Comparison of ENCODE assay signal across 9 cellular contexts in genomic region chr16:9072806-9073341, GRCh38. TPM values are rescaled to one million over a fixed set of nuclear protein-coding genes. Genes with fewer than 3 reads are reported as not detected.
A peak's percentile ranks its signal among the peaks of the same experiment; 100 is the strongest.
DNase-seq lines count a peak whose midpoint lies in the region; ATAC-seq lines count a peak whose summit lies in the region.
"Had no signal": no experiment of that assay in that cellular context is flagged by ENCODE, and none has a peak within 500 bp of the region (broad histone marks: within the 10 kb centered on the region; RNA-seq: fewer than 3 reads in every experiment).

No MANE protein-coding gene starts in this region.

- peaks cover 2% of the 10 kb centered on the region for H3K79me2 ChIP-seq in trophoblast cell (ENCODE audit: control insufficient read depth, insufficient read depth, low read length, poor library complexity)

- WGBS in trophoblast cell (ENCODE audit: extremely low coverage, insufficient coverage, insufficient read length) = no CpG with 5 or more reads among the region's 6 CpGs

- H2BK12ac ChIP-seq in trophoblast cell (ENCODE audit: low read length) = no peak overlapping the region

- peak overlapping the region; percentile 24 for H3K4me3 Mint-ChIP-seq in activated CD8-positive, alpha-beta memory T cell treated with anti-CD3 and anti-CD28 coated beads, Interleukin-2, amount 10 ng/mL, durations not matched to agents 7 days and 5 days

- H3K27ac Mint-ChIP-seq in activated CD8-positive, alpha-beta memory T cell treated with anti-CD3 and anti-CD28 coated beads, Interleukin-2, amount 10 ng/mL, durations not matched to agents 7 days and 5 days = peak overlapping the region; percentile 91

- H3K27me3 Mint-ChIP-seq in activated CD8-positive, alpha-beta memory T cell treated with anti-CD3 and anti-CD28 coated beads, Interleukin-2, amount 10 ng/mL, durations not matched to agents 7 days and 5 days = no peaks in the 10 kb centered on the region

- H3K4me1 Mint-ChIP-seq in activated CD8-positive, alpha-beta memory T cell treated with anti-CD3 and anti-CD28 coated beads, Interleukin-2, amount 10 ng/mL, durations not matched to agents 7 days and 5 days = peaks cover 41% of the 10 kb centered on the region

- H3K9me3 Mint-ChIP-seq in activated CD8-positive, alpha-beta memory T cell treated with anti-CD3 and anti-CD28 coated beads, Interleukin-2, amount 10 ng/mL, durations not matched to agents 7 days and 5 days (ENCODE audit: low read depth) = peaks cover 5% of the 10 kb centered on the region

- no peak overlapping the region for H2BK5ac ChIP-seq in trophoblast cell (ENCODE audit: low read depth, low read length, poor library complexity)

- H2AK5ac ChIP-seq in trophoblast cell (ENCODE audit: low read length) = no peak overlapping the region

- H4K8ac ChIP-seq in trophoblast cell (ENCODE audit: low read depth, low read length) = no peak overlapping the region

- H3K4me1 ChIP-seq in trophoblast cell (ENCODE audit: control insufficient read depth in 1 of 2, insufficient read depth in 2 of 2, low read length in 2 of 2) = peaks cover 12 to 18% of the 10 kb centered on the region in 2 experiments
- H3K4me1 ChIP-seq: pancreas had no signal

- no peaks in the 10 kb centered on the region for H3K9me3 ChIP-seq in trophoblast cell (ENCODE audit: insufficient read depth, low read depth, low read length)
- H3K9me3 ChIP-seq: pancreas had no signal

- no peak overlapping the region for H3K14ac ChIP-seq in trophoblast cell (ENCODE audit: low read length)

- H2BK120ac ChIP-seq in trophoblast cell (ENCODE audit: insufficient read depth, low read length, poor library complexity) = peak overlapping the region; percentile 24

- no peak overlapping the region for H3K4ac ChIP-seq in trophoblast cell (ENCODE audit: low read depth, low read length)

- no peak overlapping the region for H4K91ac ChIP-seq in trophoblast cell (ENCODE audit: low read depth, low read length)

- CTCF ChIA-PET in activated CD8-positive, alpha-beta memory T cell treated with anti-CD3 and anti-CD28 coated beads, Interleukin-2, amount 10 ng/mL, durations not matched to agents 7 days and 5 days (lab: Charles Lee) = interaction anchor here (0.7 to 2.6 kb wide), 3 partner anchors 18 to 64 kb away, joined by 3 to 10 read pairs (median 4); partner anchors contain the start of gene HAPSTR1

- no peaks in the 10 kb centered on the region for H3K27me3 ChIP-seq in trophoblast cell (ENCODE audit: insufficient read depth, low read length)
- H3K27me3 ChIP-seq: pancreas had no signal

- H4K12ac ChIP-seq in trophoblast cell (ENCODE audit: low read depth, low read length) = no peak overlapping the region

- no peak overlapping the region for H2AFZ ChIP-seq in trophoblast cell (ENCODE audit: insufficient read depth, low read length, poor library complexity)

- peak; percentile 13 for DNase-seq in NCI-H748 (lab: John Stamatoyannopoulos, UW; ENCODE audit: unreplicated experiment)
- DNase-seq in NCI-H748 treated with DMSO at 0.1 percent for 48 hours (lab: John Stamatoyannopoulos, UW) = no peak
- DNase-seq in activated CD8-positive, alpha-beta memory T cell treated with anti-CD3 and anti-CD28 coated beads, Interleukin-2, amount 10 ng/mL, durations not matched to agents 7 days and 5 days = peak; percentile 62
- DNase-seq in trophoblast cell = peak; percentile 77 to 94
- DNase-seq in HuH-7.5 (ENCODE audit: low spot score) = no peak
- no peak for DNase-seq in NCI-H82 (lab: John Stamatoyannopoulos, UW)
- DNase-seq in DMS153 treated with DMSO at 0.1 percent for 48 hours (lab: John Stamatoyannopoulos, UW; ENCODE audit: unreplicated experiment) = no peak
- DNase-seq: pancreas had no signal

- H3K79me1 ChIP-seq in trophoblast cell (ENCODE audit: low read length) = peaks cover 14% of the 10 kb centered on the region

- no peaks in the 10 kb centered on the region for H3K36me3 ChIP-seq in trophoblast cell (ENCODE audit: control insufficient read depth in 1 of 2, insufficient read depth in 2 of 2, low read length in 2 of 2)
- H3K36me3 ChIP-seq: pancreas had no signal

- no peak overlapping the region for H3K9ac ChIP-seq in trophoblast cell (ENCODE audit: low read length)

- peak overlapping the region; percentile 76 for H3K27ac ChIP-seq in trophoblast cell (ENCODE audit: low read depth, low read length)
- H3K27ac ChIP-seq: pancreas had no signal

- ATAC-seq in HG03159 (IDR thresholded peaks at IDR 0.05; ENCODE audit: unreplicated experiment) = peak; percentile 54
- peak; percentile 51 for ATAC-seq in activated CD8-positive, alpha-beta memory T cell treated with anti-CD3 and anti-CD28 coated beads, Interleukin-2, amount 10 ng/mL, durations not matched to agents 7 days and 5 days

- H3K18ac ChIP-seq in trophoblast cell (ENCODE audit: low read length) = no peak overlapping the region

- H3K23ac ChIP-seq in trophoblast cell (ENCODE audit: low read length) = no peak overlapping the region

- no peak overlapping the region for H3K4me3 ChIP-seq in trophoblast cell (ENCODE audit: low read depth, low read length)
- H3K4me3 ChIP-seq: pancreas had no signal

- no peak overlapping the region for H3K4me2 ChIP-seq in trophoblast cell (ENCODE audit: low read length)

- H3K36me3 Mint-ChIP-seq in activated CD8-positive, alpha-beta memory T cell treated with anti-CD3 and anti-CD28 coated beads, Interleukin-2, amount 10 ng/mL, durations not matched to agents 7 days and 5 days = peaks cover 20% of the 10 kb centered on the region

RNA-seq across cellular contexts. Expression of gene HAPSTR1, which starts 18.6 kb away (rescaled TPM):
- 10 to 100 TPM; 52.3 to 63.8 TPM for total RNA-seq in activated CD8-positive, alpha-beta memory T cell treated with anti-CD3 and anti-CD28 coated beads, Interleukin-2, amount 10 ng/mL, durations not matched to agents 7 days and 5 days
- 60.4 and 60.6 TPM in 2 replicates for polyA plus RNA-seq in trophoblast cell (2013)

Comparison
In these comparisons a context has a peak if more than half of its experiments do, and no peak if none do; other contexts are left out.
1. DNase-seq: peak in NCI-H748 (single experiment), activated CD8-positive, alpha-beta memory T cell treated with anti-CD3 and anti-CD28 coated beads, Interleukin-2, amount 10 ng/mL, durations not matched to agents 7 days and 5 days (single experiment) and trophoblast cell (2 of 2); none in NCI-H748 treated with DMSO at 0.1 percent for 48 hours (single experiment), HuH-7.5 (single experiment), NCI-H82 (single experiment) and DMS153 treated with DMSO at 0.1 percent for 48 hours (single experiment).